In the genomic region with DNA sequence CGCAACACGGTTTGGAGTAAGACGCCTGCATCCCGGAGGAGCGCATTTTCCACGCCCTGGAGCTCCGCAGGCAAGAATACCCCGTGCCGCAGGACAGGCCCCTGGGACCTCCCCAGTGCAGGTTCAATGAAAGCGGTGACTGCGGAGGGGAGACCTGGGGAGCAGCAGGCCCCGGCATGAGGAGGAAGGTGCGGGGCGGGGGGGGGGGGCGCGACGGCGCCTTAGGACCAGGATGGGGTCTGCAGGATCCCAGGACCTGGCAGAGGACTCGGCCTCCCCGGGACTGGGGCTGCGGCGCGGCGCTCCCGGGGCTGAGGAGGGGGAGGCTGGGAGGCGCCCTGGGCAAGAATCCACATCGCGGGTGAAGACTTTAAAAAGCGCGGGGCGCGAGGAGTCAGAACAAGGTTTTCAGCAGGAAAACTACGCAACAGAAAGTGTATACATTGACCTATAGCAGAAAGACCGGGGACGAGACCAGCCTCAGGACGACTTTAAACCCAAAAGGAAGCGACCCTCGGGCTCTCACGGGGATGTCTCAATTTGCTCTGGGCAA, we compare ENCODE assay signal across 1 cellular context.
A peak's percentile ranks its signal among the peaks of the same experiment; 100 is the strongest.
TF ChIP-seq lines count a peak whose summit lies in the region.

No MANE protein-coding gene starts in this region.

TF ChIP-seq in K562, 482 proteins besides CTCF, POLR2A, EP300 and RAD21 (continued from another document):
- TF ChIP-seq TFAP4 (CRISPR knock-in tag; IDR thresholded peaks at IDR 0.05; ENCODE audit: borderline replicate concordance) (0 out of 2 replicates have a peak, but pooled peaks have one; percentile 29), MGA (IDR thresholded peaks at IDR 0.05) (0 out of 2 replicates have a peak, but pooled peaks have one; percentile 11), HNRNPLL (IDR thresholded peaks at IDR 0.05; ENCODE audit: low read depth, low read length, poor library complexity, severe bottlenecking) (peak; percentile 30), ZSCAN29 (IDR thresholded peaks at IDR 0.05) (peak; percentile 39; the same call in 1 of the 2 replicates)
- TF ChIP-seq, protein P1, sequence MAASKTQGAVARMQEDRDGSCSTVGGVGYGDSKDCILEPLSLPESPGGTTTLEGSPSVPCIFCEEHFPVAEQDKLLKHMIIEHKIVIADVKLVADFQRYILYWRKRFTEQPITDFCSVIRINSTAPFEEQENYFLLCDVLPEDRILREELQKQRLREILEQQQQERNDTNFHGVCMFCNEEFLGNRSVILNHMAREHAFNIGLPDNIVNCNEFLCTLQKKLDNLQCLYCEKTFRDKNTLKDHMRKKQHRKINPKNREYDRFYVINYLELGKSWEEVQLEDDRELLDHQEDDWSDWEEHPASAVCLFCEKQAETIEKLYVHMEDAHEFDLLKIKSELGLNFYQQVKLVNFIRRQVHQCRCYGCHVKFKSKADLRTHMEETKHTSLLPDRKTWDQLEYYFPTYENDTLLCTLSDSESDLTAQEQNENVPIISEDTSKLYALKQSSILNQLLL (CRISPR knock-in tag; IDR thresholded peaks at IDR 0.05; ENCODE audit: borderline replicate concordance), result no peak
